Comparison of ENCODE assay signal across 15 cellular contexts in the genomic region with DNA sequence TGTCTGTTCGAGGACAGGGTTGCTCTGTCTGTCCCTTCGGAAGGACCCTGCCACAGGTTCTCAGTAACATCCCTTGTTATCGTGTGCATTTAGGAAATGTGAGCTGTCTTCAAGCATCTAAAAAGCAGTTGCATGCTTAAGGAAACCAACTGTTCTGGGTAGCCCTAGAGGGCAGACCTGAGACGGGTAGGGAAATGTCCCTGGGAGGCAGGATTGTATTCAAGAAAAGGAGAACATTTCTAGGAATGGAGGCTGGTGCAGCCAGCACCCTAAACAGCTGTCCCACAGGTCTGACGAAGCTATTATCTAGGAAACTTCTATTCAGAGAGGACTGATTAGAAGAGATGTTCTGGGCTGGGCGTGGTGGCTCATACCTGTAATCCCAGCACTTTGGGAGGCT.
A peak's percentile ranks its signal among the peaks of the same experiment; 100 is the strongest.
DNase-seq lines count a peak whose midpoint lies in the region; ATAC-seq and TF ChIP-seq lines count a peak whose summit lies in the region.
"Had no signal": no experiment of that assay in that cellular context is flagged by ENCODE, and none has a peak within 500 bp of the region (broad histone marks: within the 10 kb centered on the region; RNA-seq: fewer than 3 reads in every experiment).

No MANE protein-coding gene starts in this region.

- no peaks in the 10 kb centered on the region for H3K36me3 ChIP-seq in GM23338 (ENCODE audit: insufficient read depth)

- H3K27me3 ChIP-seq in GM23338 (ENCODE audit: insufficient read depth), result no peaks in the 10 kb centered on the region

- H3K4me1 ChIP-seq in GM23338 (ENCODE audit: insufficient read depth), result no peaks in the 10 kb centered on the region; the same call in 1 of the 2 replicates

- H2AFZ ChIP-seq in GM23338, result no peak overlapping the region

- H3F3A ChIP-seq in GM23338 (replicated peaks; ENCODE audit: low read depth), result no peaks in the 10 kb centered on the region

- H4K20me1 ChIP-seq in GM23338 (replicated peaks; ENCODE audit: insufficient read depth), result no peaks in the 10 kb centered on the region

- no peak overlapping the region for H3K27ac Mint-ChIP-seq in GM23338
- H3K27ac Mint-ChIP-seq: B cell; CD4-positive, alpha-beta T cell had no signal

- H3K4me3 Mint-ChIP-seq in GM23338, result no peak overlapping the region
- H3K4me3 Mint-ChIP-seq: B cell; CD4-positive, alpha-beta T cell had no signal

- H3K9me3 Mint-ChIP-seq in GM23338, result no peaks in the 10 kb centered on the region
- H3K9me3 Mint-ChIP-seq: CD4-positive, alpha-beta T cell had no signal

- H3K36me3 Mint-ChIP-seq in GM23338 (ENCODE audit: low read depth), result no peaks in the 10 kb centered on the region

- no peaks in the 10 kb centered on the region for H3K9me2 ChIP-seq in GM23338 (ENCODE audit: insufficient read depth)

- in situ Hi-C loops in SK-MEL-5 (cut with HindIII; ENCODE audit: low pct_unique_long_range_greater_than_20kb, low sequenced_read_pairs), result no loop called here

- ATAC-seq in GM23338, result 0 out of 3 replicates have a peak, but pooled peaks have one; percentile 25
- no peak for ATAC-seq in GM19395 (IDR thresholded peaks at IDR 0.05; ENCODE audit: unreplicated experiment)

- no peak overlapping the region for H3K4me3 ChIP-seq in GM23338
- H3K4me3 ChIP-seq in LNCaP clone FGC (ENCODE audit: low read depth, low read length), result no peak overlapping the region
- H3K4me3 ChIP-seq in foreskin fibroblast (ENCODE audit: low read depth in 1 of 2, low read length in 2 of 2), result no peak overlapping the region

- peaks cover 10% of the 10 kb centered on the region for H3K4me1 Mint-ChIP-seq in GM23338

- DNase-seq in GM23338 (ENCODE audit: low spot score), result no peak
- DNase-seq in LNCaP clone FGC (ENCODE audit: low read depth), result no peak
- DNase-seq in SK-MEL-5 (ENCODE audit: low read depth, low spot score), result peak; percentile 21
- peak; percentile 26 for DNase-seq in iPS-NIHi11 (ENCODE audit: low spot score)
- DNase-seq in NOMO-1 treated with DMSO at 0.1 percent for 48 hours (lab: John Stamatoyannopoulos, UW; ENCODE audit: unreplicated experiment), result no peak
- DNase-seq in foreskin fibroblast, result no peak
- DNase-seq: C1 segment of cervical spinal cord; Calu3; CD4-positive, alpha-beta T cell; DMS 273 treated with DMSO at 0.1 percent for 48 hours; GOT3; HCEC 1CT; IMR-90 had no signal

- H3K79me2 ChIP-seq in GM23338 (replicated peaks; ENCODE audit: insufficient read depth), result no peaks in the 10 kb centered on the region

- no peak overlapping the region for H3K27ac ChIP-seq in GM23338 (ENCODE audit: low read depth)

- peaks cover 2% of the 10 kb centered on the region for H3K27me3 Mint-ChIP-seq in GM23338 (ENCODE audit: insufficient read depth, low read depth, poor library complexity)
- H3K27me3 Mint-ChIP-seq: B cell; CD4-positive, alpha-beta T cell had no signal

- H3K4me2 ChIP-seq in GM23338, result no peak overlapping the region

- TF ChIP-seq CTCF in GM23338 (conservative IDR thresholded peaks at IDR 0.05; ENCODE audit: low read depth in 2 of 2) (peak in 1 of 2 experiments; percentile 46; a peak in 2 of 4 replicates), LNCaP clone FGC (IDR thresholded peaks at IDR 0.05; ENCODE audit: control insufficient read depth, extremely low read depth, insufficient read depth) (peak; percentile 30), foreskin fibroblast (IDR thresholded peaks at IDR 0.05; ENCODE audit: low read depth, low read length) (no peak)

TF ChIP-seq in GM23338, 12 proteins besides CTCF, POLR2A, EP300 and RAD21:
- no peak for TF ChIP-seq EZH2phosphoT487 (IDR thresholded peaks at IDR 0.05; ENCODE audit: unreplicated experiment)
- no peak for TF ChIP-seq STAT1 (IDR thresholded peaks at IDR 0.05; ENCODE audit: unreplicated experiment)
- no peak for TF ChIP-seq POLR2AphosphoS5 (IDR thresholded peaks at IDR 0.05; ENCODE audit: low read depth)

Comparison
In these comparisons a context has a peak if more than half of its experiments do, and no peak if none do; other contexts are left out.
1. DNase-seq: peak in SK-MEL-5 (single experiment) and iPS-NIHi11 (single experiment); none in GM23338 (single experiment), LNCaP clone FGC (single experiment), NOMO-1 treated with DMSO at 0.1 percent for 48 hours (single experiment) and foreskin fibroblast (0 of 2).